Comparison of ENCODE assay signal across 1 cellular context in the genomic region with DNA sequence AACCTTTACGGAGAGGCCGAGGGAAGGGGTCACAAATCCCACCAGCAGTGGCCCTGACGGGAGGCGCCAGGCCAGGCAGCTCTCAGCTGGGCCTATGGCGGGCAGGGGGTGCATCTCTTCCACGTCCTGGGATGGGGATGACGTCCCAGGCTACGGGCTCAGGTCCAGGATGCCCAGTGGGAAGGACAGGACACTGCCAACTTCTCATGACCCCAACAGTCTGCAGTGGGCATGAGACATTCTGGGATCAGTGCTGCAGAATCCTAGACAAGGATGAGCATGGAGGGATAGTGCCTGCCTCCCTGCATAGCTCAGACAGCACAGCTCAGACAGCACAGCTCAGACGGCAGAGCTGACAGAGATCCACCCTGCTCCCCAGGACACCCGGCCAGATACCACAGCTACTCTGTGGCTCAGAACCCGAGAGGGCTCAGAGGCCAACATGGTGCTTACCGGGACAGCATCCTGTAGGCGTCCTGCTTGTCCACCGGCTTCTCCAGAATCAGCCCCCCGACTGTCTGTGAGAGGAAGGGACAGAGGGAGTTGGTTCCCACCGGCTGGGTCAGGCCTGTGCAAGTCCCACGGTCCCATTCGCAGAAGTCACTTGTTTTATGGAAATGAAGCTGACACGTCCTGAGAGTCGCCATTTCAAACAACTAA.
TF ChIP-seq lines count a peak whose summit lies in the region.

No MANE protein-coding gene starts in this region.

TF ChIP-seq in GM12878, 131 proteins besides CTCF, POLR2A, EP300 and RAD21:
- TF ChIP-seq POLR2AphosphoS5 (IDR thresholded peaks at IDR 0.05; ENCODE audit: low read length) (peak; percentile 79), NBN (IDR thresholded peaks at IDR 0.05) (no peak)
